2 cellular contexts compared by ENCODE assay signal in genomic region chr11:43492701-43493100, GRCh38.
TF ChIP-seq lines count a peak whose summit lies in the region.

No MANE protein-coding gene starts in this region.

TF ChIP-seq in IMR-90, 13 proteins besides CTCF, POLR2A, EP300 and RAD21:
- TF ChIP-seq NFE2L2 (IDR thresholded peaks at IDR 0.05; ENCODE audit: low read depth, low read length) (no peak), MAFK (IDR thresholded peaks at IDR 0.05; ENCODE audit: low read depth, low read length) (0 out of 2 replicates have a peak, but pooled peaks have one; percentile 14), RFX5 (IDR thresholded peaks at IDR 0.05; ENCODE audit: low read depth, low read length) (no peak), MAZ (IDR thresholded peaks at IDR 0.05; ENCODE audit: borderline replicate concordance, low read depth, low read length) (no peak), FOS (IDR thresholded peaks at IDR 0.05; ENCODE audit: low read depth, low read length) (no peak), ELK1 (IDR thresholded peaks at IDR 0.05; ENCODE audit: borderline replicate concordance, low read depth, low read length) (no peak), RCOR1 (IDR thresholded peaks at IDR 0.05; ENCODE audit: insufficient replicate concordance, low read length) (no peak), USF2 (IDR thresholded peaks at IDR 0.05; ENCODE audit: low read depth, low read length) (no peak)

TF ChIP-seq in GM12878, 131 proteins besides CTCF, POLR2A, EP300 and RAD21:
- TF ChIP-seq JUNB (IDR thresholded peaks at IDR 0.05) (peak; percentile 17; the same call in 1 of the 2 replicates), PAX5 (IDR thresholded peaks at IDR 0.05; ENCODE audit: borderline replicate concordance, low read depth, low read length) (no peak)
TF ChIP-seq in GM12878: peak in this region for 1.
